1 cellular context compared by ENCODE assay signal in genomic region chr6:28632326-28632851, GRCh38.
TF ChIP-seq lines count a peak whose summit lies in the region.

No MANE protein-coding gene starts in this region.

TF ChIP-seq in GM23338, 12 proteins besides CTCF, POLR2A, EP300 and RAD21 (continued from another document):
- TF ChIP-seq ZNF462 (CRISPR knock-in tag; IDR thresholded peaks at IDR 0.05) (no peak), STAT1 (IDR thresholded peaks at IDR 0.05; ENCODE audit: unreplicated experiment) (no peak), REST (IDR thresholded peaks at IDR 0.05; ENCODE audit: unreplicated experiment) (no peak), ETS1 (IDR thresholded peaks at IDR 0.05) (no peak)
